26 cellular contexts compared by ENCODE assay signal in the genomic region with DNA sequence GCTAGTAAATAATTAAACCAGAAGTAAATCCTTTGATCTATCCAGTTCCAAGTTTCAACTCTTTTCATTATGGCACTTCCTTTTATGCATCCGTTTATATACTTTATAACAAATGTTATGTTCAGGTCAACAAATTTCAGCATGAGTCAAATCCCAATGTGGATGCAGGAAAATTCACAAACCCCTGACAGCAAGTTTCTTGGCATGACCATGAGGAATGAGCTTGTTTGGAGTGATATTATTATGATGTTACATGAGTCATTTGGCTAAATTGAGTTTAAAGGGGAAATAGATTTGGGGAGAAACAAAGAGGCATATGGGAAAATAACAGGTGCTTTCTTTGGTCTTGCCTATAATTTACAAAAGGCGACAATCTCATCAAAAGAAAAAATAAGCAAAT. TPM values are rescaled to one million over a fixed set of nuclear protein-coding genes. Genes with fewer than 3 reads are reported as not detected.
DNase-seq lines count a peak whose midpoint lies in the region; ATAC-seq, FAIRE-seq and TF ChIP-seq lines count a peak whose summit lies in the region.
"Had no signal": no experiment of that assay in that cellular context is flagged by ENCODE, and none has a peak within 500 bp of the region (broad histone marks: within the 10 kb centered on the region; RNA-seq: fewer than 3 reads in every experiment).

No MANE protein-coding gene starts in this region.

- H3K27me3 ChIP-seq in MG63 (no peaks in the 10 kb centered on the region), pancreas (no peaks in the 10 kb centered on the region), transverse colon (no peaks in the 10 kb centered on the region)

- H3K4me1 ChIP-seq in pancreas (peaks cover 16 to 38% (median 36%) of the 10 kb centered on the region in 3 donors), transverse colon (peaks cover 0 to 16% (median 0%) of the 10 kb centered on the region in 4 donors)

- TF ChIP-seq EP300 in transverse colon (IDR thresholded peaks at IDR 0.05; ENCODE audit: low read depth), result no peak

- H3K4me3 ChIP-seq in MG63 (no peak overlapping the region), pancreas (no peak overlapping the region), transverse colon (no peak overlapping the region)

- peak; percentile 31 for DNase-seq in EH (ENCODE audit: low read depth)
- DNase-seq in MG63, result peak; percentile 70
- peak; percentile 13 for DNase-seq in dermis blood vessel endothelial cell
- DNase-seq in pancreas, result peak in 1 of 6 donors; percentile 26
- DNase-seq in GDM1 (lab: John Stamatoyannopoulos, UW), result no peak
- no peak for DNase-seq in activated T-cell treated with anti-CD3 and anti-CD28 coated beads, Interleukin-2, amount 50 U/mL, for 48 hours
- DNase-seq in transverse colon, result no peak
- DNase-seq: DMS79; Kasumi-1; NCI-H1092; NCI-H1436 treated with DMSO at 0.1 percent for 48 hours; NCI-H1930; NCI-H226; NCI-H524; NCI-H774; NK-92 treated with Interleukin-12 subunit alpha and Interleukin-12 subunit beta, amount 100 ng/mL, for 24 hours had no signal

- peak overlapping the region in 2 of 4 donors; percentile 65 to 72 for H3K27ac ChIP-seq in pancreas
- no peak overlapping the region for H3K27ac ChIP-seq in transverse colon
- H3K27ac ChIP-seq: C4-2B had no signal

- in situ Hi-C loops in transverse colon (cut with MboI; ENCODE audit: low pct_ligation_motif_present in 1 of 4, low pct_unique_long_range_greater_than_20kb in 1 of 4, low sequenced_read_pairs in 3 of 4), result no loop called here

- intact Hi-C loops in pancreas (cut with DNase I) (no loop called here), transverse colon (cut with DNase I; ENCODE audit: low total_unique reads) (no loop called here)

- no peak for TF ChIP-seq CTCF in pancreas (IDR thresholded peaks at IDR 0.05)
- no peak for TF ChIP-seq CTCF in transverse colon (IDR thresholded peaks at IDR 0.05)

- WGBS in pancreas, 2 donors, result 19 to 29% methylated on average over 2 of the region's 2 CpGs
- WGBS in transverse colon (ENCODE audit: low coverage in 1 of 2), 2 donors, result 49 to 66% methylated on average over 2 of the region's 2 CpGs

- ATAC-seq in pancreas, result peak; percentile 26 to 57 (median 49)
- ATAC-seq in HG03442 (IDR thresholded peaks at IDR 0.05; ENCODE audit: unreplicated experiment), result no peak
- ATAC-seq: Panc1, SK-N-SH treated with all-trans-retinoic acid at 6 μM for 48 hours had no signal

- TF ChIP-seq POLR2A in transverse colon (IDR thresholded peaks at IDR 0.05), result no peak

- H3K36me3 ChIP-seq in MG63 (no peaks in the 10 kb centered on the region), pancreas (no peaks in the 10 kb centered on the region), transverse colon (no peaks in the 10 kb centered on the region)

- FAIRE-seq in pancreas (lab: Jason Lieb, UNC), result peak; percentile 5
- FAIRE-seq: D721Med, GM12891, GM19239, H54 had no signal

- no peaks in the 10 kb centered on the region for H3K9me3 ChIP-seq in MG63
- H3K9me3 ChIP-seq in pancreas, result no peaks in the 10 kb centered on the region
- H3K9me3 ChIP-seq in transverse colon, result no peaks in the 10 kb centered on the region

RNA-seq across cellular contexts. Expression of a gene that starts 32.1 kb away (rescaled TPM):
- total RNA-seq in MG63 (2014; rRNA removed; shearing (Covaris generic); ENCODE audit: low replicate concordance), result 0.52 TPM in 1 of 2 replicates, not detected in the other
- not detected in 2 replicates for total RNA-seq in dermis blood vessel endothelial cell
- total RNA-seq in pancreas, result 1 to 10 TPM in 4 of 6 donors, under 1 TPM in 2; 0.69 to 3.3 (median 1.7) TPM
- 10 to 100 TPM in 1 of 2 donors, 1 to 10 TPM in 1; 3.6 to 38.0 TPM for polyA plus RNA-seq in pancreas
- under 1 TPM in 1 of 4 donors, not detected in 3; 0.82 TPM for total RNA-seq in transverse colon
- total RNA-seq: A172 had no signal
- polyA plus RNA-seq: AG04450 had no signal

Comparison
In these comparisons a context has a peak if more than half of its experiments do, and no peak if none do; other contexts are left out.
1. DNase-seq: peak in EH (single experiment), MG63 (single experiment) and dermis blood vessel endothelial cell (single experiment); none in GDM1 (single experiment), activated T-cell treated with anti-CD3 and anti-CD28 coated beads, Interleukin-2, amount 50 U/mL, for 48 hours (0 of 2) and transverse colon (single experiment).